26 cellular contexts compared by ENCODE assay signal in genomic region chrX:111597967-111598366, GRCh38.
"Had no signal": no experiment of that assay in that cellular context is flagged by ENCODE, and none has a peak within 500 bp of the region (broad histone marks: within the 10 kb centered on the region; RNA-seq: fewer than 3 reads in every experiment).

No MANE protein-coding gene starts in this region.

- H3K27me3 ChIP-seq: colonic mucosa, esophagus squamous epithelium, gastrocnemius medialis, left lung had no signal

- ATAC-seq: effector memory CD8-positive, alpha-beta T cell; esophagus mucosa; gastrocnemius medialis; heart right ventricle; left cardiac atrium; left lung; left ventricle myocardium superior; lower lobe of right lung had no signal

- H3K9me3 ChIP-seq: colonic mucosa, esophagus squamous epithelium, gastrocnemius medialis, heart right ventricle, left lung, lower lobe of right lung had no signal

- H3K4me1 Mint-ChIP-seq: endodermal cell, naive B cell had no signal

- H3K4me1 ChIP-seq: colonic mucosa, esophagus squamous epithelium, gastrocnemius medialis, heart right ventricle, left lung, lower lobe of right lung had no signal

- H3K27ac ChIP-seq: colonic mucosa, epithelial cell of prostate, esophagus squamous epithelium, gastrocnemius medialis, heart right ventricle, left lung, lower lobe of right lung had no signal

- H3K36me3 ChIP-seq: colonic mucosa, esophagus squamous epithelium, gastrocnemius medialis, heart right ventricle, left lung, lower lobe of right lung had no signal

- DNase-seq: colonic mucosa; cortex of kidney; effector CD8-positive, alpha-beta T cell; effector memory CD8-positive, alpha-beta T cell; endodermal cell; esophagus squamous epithelium; foreskin fibroblast; foreskin melanocyte; gastrocnemius medialis; glutamatergic neuron; head of caudate nucleus; heart right ventricle; hippocampal formation; left cardiac atrium; left lung; left ventricle myocardium superior; lower lobe of right lung; mesenchymal stem cell; midbrain; naive B cell had no signal

- H3K9me3 Mint-ChIP-seq: dendritic cell treated with granulocyte-macrophage colony-stimulating factor and Interleukin-4, amounts not matched to agents 40 ng/mL and 50 ng/mL, for 4 days; effector memory CD8-positive, alpha-beta T cell had no signal

- FAIRE-seq: endometrium, islet of Langerhans, keratinocyte had no signal

- H3K27ac Mint-ChIP-seq: dendritic cell treated with granulocyte-macrophage colony-stimulating factor and Interleukin-4, amounts not matched to agents 40 ng/mL and 50 ng/mL, for 4 days; effector memory CD8-positive, alpha-beta T cell; endodermal cell; naive B cell had no signal

- H3K4me3 ChIP-seq: colonic mucosa, esophagus squamous epithelium, gastrocnemius medialis, heart right ventricle, left lung, lower lobe of right lung had no signal

- H3K4me3 Mint-ChIP-seq: dendritic cell treated with granulocyte-macrophage colony-stimulating factor and Interleukin-4, amounts not matched to agents 40 ng/mL and 50 ng/mL, for 4 days; effector memory CD8-positive, alpha-beta T cell; endodermal cell; naive B cell had no signal

- H3K36me3 Mint-ChIP-seq: naive B cell had no signal

- H3K27me3 Mint-ChIP-seq: dendritic cell treated with granulocyte-macrophage colony-stimulating factor and Interleukin-4, amounts not matched to agents 40 ng/mL and 50 ng/mL, for 4 days; effector memory CD8-positive, alpha-beta T cell had no signal
